In the genomic region with DNA sequence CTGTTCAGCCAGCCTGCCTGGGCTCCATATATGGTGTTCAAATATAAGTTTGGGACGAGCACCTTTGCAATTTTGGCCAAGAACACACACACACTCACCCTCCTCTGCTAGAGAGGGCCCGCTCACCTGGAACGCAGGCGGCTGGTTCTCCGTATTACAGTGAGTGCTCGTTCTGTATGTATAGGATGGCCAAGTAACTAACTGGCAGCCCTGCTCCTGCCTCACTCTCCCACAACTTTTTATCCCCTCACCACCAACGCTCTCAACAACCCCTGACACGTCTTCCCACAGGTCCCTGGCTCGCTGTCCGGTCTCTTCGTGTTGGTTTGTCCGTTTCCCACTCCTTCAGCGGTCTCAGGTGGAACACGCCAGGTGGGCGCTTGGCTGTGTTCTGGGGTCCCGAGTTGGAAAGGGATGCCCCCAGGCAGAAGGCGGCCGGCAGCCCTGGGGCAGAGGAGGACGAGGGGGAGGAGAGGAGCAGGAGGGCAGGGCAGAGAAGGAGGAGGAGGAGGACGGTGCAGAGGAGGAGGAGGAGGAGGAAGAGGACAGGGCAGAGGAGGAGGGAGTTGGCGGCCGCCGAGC, we compare ENCODE assay signal across 9 cellular contexts. TPM values are rescaled to one million over a fixed set of nuclear protein-coding genes. Genes with fewer than 3 reads are reported as not detected.
A peak's percentile ranks its signal among the peaks of the same experiment; 100 is the strongest.
DNase-seq lines count a peak whose midpoint lies in the region; ATAC-seq, FAIRE-seq and TF ChIP-seq lines count a peak whose summit lies in the region.
"Had no signal": no experiment of that assay in that cellular context is flagged by ENCODE, and none has a peak within 500 bp of the region (broad histone marks: within the 10 kb centered on the region; RNA-seq: fewer than 3 reads in every experiment).

No MANE protein-coding gene starts in this region.

- H3K27ac Mint-ChIP-seq in activated CD4-positive, alpha-beta T cell treated with anti-CD3 and anti-CD28 coated beads for 36 hours = no peak overlapping the region

- H2AFZ ChIP-seq in K562 (ENCODE audit: low read depth, low read length) = no peak overlapping the region

- intact Hi-C loops in activated CD4-positive, alpha-beta T cell treated with anti-CD3 and anti-CD28 coated beads for 36 hours (cut with DNase I, micrococcal nuclease) = no loop called here
- intact Hi-C loops in K562 (cut with micrococcal nuclease) (no loop called here), tibial artery (cut with DNase I; ENCODE audit: low total_unique reads) (loop anchor here (10.0 kb wide), 1 partner anchor 113 kb away; a partner anchor contains a TSS)

- H3K27ac ChIP-seq in K562 (ENCODE audit: extremely low read depth, low read depth, low read length) (no peak overlapping the region), liver (ENCODE audit: low read depth in 1 of 2, low read length in 2 of 2) (no peak overlapping the region), tibial artery (peak overlapping the region; percentile 97 to 100)

- TF ChIP-seq POLR2A in K562 (conservative IDR thresholded peaks at IDR 0.05) = no peak

- H4K20me1 ChIP-seq in K562 (replicated peaks; ENCODE audit: control insufficient read depth, insufficient read depth, low read length) = 0 out of 2 replicates have a peak, but pooled peaks cover 2% of the 10 kb centered on the region

- CTCF ChIA-PET in activated CD4-positive, alpha-beta T cell treated with anti-CD3 and anti-CD28 coated beads for 36 hours (lab: Charles Lee) = no interaction called here
- CTCF ChIA-PET in K562 (lab: Yijun Ruan, JAX; ENCODE audit: low intra/inter-chr PET ratio) = interaction anchor here (0.6 kb wide), 1 partner anchor 476 kb away, joined by 4 read pairs; no protein-coding TSS in a partner anchor

- WGBS in K562 (ENCODE audit: insufficient coverage, low coverage, missing lambda C conversion rate) = 20% methylated on average over 15 of the region's 23 CpGs
- 34% methylated on average over 23 of the region's 23 CpGs for WGBS in liver

- FAIRE-seq in K562 (lab: Jason Lieb, UNC) (no peak), urothelium cell line (lab: Jason Lieb, UNC) (no peak)

- no peak for TF ChIP-seq EP300 in K562 (IDR thresholded peaks at IDR 0.05; ENCODE audit: low read length)

- H3K4me1 ChIP-seq in K562 (replicated peaks in 1 of 2; ENCODE audit: control insufficient read depth in 2 of 2, insufficient read depth in 2 of 2, low read length in 2 of 2) (peaks cover 0 to 14% of the 10 kb centered on the region in 2 experiments; a peak in 2 of 5 replicates), liver (ENCODE audit: control insufficient read depth in 4 of 4, insufficient read depth in 4 of 4, low read length in 3 of 4) (peaks cover 0 to 14% (median 7%) of the 10 kb centered on the region in 4 donors), tibial artery (peaks cover 0 to 48% (median 20%) of the 10 kb centered on the region in 4 donors)

- H3K4me3 ChIP-seq in K562 (no peak overlapping the region), liver (ENCODE audit: low read depth in 1 of 3, low read length in 3 of 3) (peak overlapping the region in 2 of 3 donors; percentile 72 to 88), tibial artery (peak overlapping the region; percentile 86 to 98)

- H3K4me2 ChIP-seq in K562 (ENCODE audit: insufficient read depth, low read length) = no peak overlapping the region

- no peaks in the 10 kb centered on the region for H3K9me1 ChIP-seq in K562 (ENCODE audit: control insufficient read depth, insufficient read depth, low read length)

- peak overlapping the region; percentile 27 for H3K4me3 Mint-ChIP-seq in activated CD4-positive, alpha-beta T cell treated with anti-CD3 and anti-CD28 coated beads for 36 hours

- no TSS peak for BruUV-seq in K562 (replicated peaks; lab: Mats Ljungman, UMichigan)

- H3K27me3 Mint-ChIP-seq in activated CD4-positive, alpha-beta T cell treated with anti-CD3 and anti-CD28 coated beads for 36 hours = peaks cover 46% of the 10 kb centered on the region

- no peak overlapping the region for H3K9ac ChIP-seq in K562 (ENCODE audit: insufficient read depth in 1 of 2, low read depth in 2 of 2, low read length in 2 of 2)
- peak overlapping the region in 1 of 2 donors; percentile 31 for H3K9ac ChIP-seq in liver (ENCODE audit: low read depth in 1 of 2, low read length in 2 of 2)

- H3K27me3 ChIP-seq in K562 (ENCODE audit: control insufficient read depth in 2 of 2, insufficient read depth in 2 of 2, low read length in 2 of 2) (peaks cover 20 to 25% of the 10 kb centered on the region in 2 experiments), liver (ENCODE audit: control insufficient read depth in 4 of 4, insufficient read depth in 4 of 4, low read length in 3 of 4) (peaks cover 0 to 4% (median 0%) of the 10 kb centered on the region in 4 donors), tibial artery (no peaks in the 10 kb centered on the region)

- ATAC-seq in activated CD4-positive, alpha-beta T cell treated with anti-CD3 and anti-CD28 coated beads for 36 hours = no peak
- ATAC-seq in K562 (no peak; the same call in 2 of the 3 replicates), HG03175 (IDR thresholded peaks at IDR 0.05; ENCODE audit: unreplicated experiment) (no peak)

- TF ChIP-seq RAD21 in K562 (CRISPR knock-in tag; conservative IDR thresholded peaks at IDR 0.05 in 1 of 2, IDR thresholded peaks at IDR 0.05 in 1 of 2) (no peak), liver (IDR thresholded peaks at IDR 0.05) (no peak)

- peaks cover 2% of the 10 kb centered on the region for H3K4me1 Mint-ChIP-seq in activated CD4-positive, alpha-beta T cell treated with anti-CD3 and anti-CD28 coated beads for 36 hours

- in situ Hi-C loops in K562 (cut with MboI) = no loop called here

- POLR2A ChIA-PET in activated CD4-positive, alpha-beta T cell treated with anti-CD3 and anti-CD28 coated beads for 36 hours (lab: Charles Lee) = no interaction called here
- POLR2A ChIA-PET in K562 (lab: Yijun Ruan, JAX) = no interaction called here

- TF ChIP-seq CTCF in K562 (IDR thresholded peaks at IDR 0.05 in 2 of 3, conservative IDR thresholded peaks at IDR 0.05 in 1 of 3; ENCODE audit: insufficient read depth in 2 of 3, low read depth in 1 of 3, low read length in 3 of 3) (no peak), liver (IDR thresholded peaks at IDR 0.05; ENCODE audit: low read depth, low read length, missing input control) (no peak), tibial artery (IDR thresholded peaks at IDR 0.05) (no peak)

- H3K36me3 Mint-ChIP-seq in activated CD4-positive, alpha-beta T cell treated with anti-CD3 and anti-CD28 coated beads for 36 hours (ENCODE audit: low read depth) = no peaks in the 10 kb centered on the region

- H3K36me3 ChIP-seq in K562 (ENCODE audit: control insufficient read depth, insufficient read depth, low read length) (no peaks in the 10 kb centered on the region), liver (ENCODE audit: control insufficient read depth in 4 of 4, insufficient read depth in 3 of 4, low read depth in 1 of 4, low read length in 3 of 4) (no peaks in the 10 kb centered on the region), tibial artery (no peaks in the 10 kb centered on the region)

- H3K79me2 ChIP-seq in K562 (ENCODE audit: control insufficient read depth, insufficient read depth, low read length) = no peaks in the 10 kb centered on the region

- H3K9me3 Mint-ChIP-seq in activated CD4-positive, alpha-beta T cell treated with anti-CD3 and anti-CD28 coated beads for 36 hours (ENCODE audit: low read depth) = no peaks in the 10 kb centered on the region

- H3K9me3 ChIP-seq in K562 (replicated peaks; ENCODE audit: control insufficient read depth, insufficient read depth, low read depth, low read length) (no peaks in the 10 kb centered on the region), liver (ENCODE audit: control insufficient read depth in 4 of 4, low read length in 3 of 4) (no peaks in the 10 kb centered on the region), tibial artery (no peaks in the 10 kb centered on the region)

- no peak for DNase-seq in activated CD4-positive, alpha-beta T cell treated with anti-CD3 and anti-CD28 coated beads for 36 hours
- no peak for DNase-seq in activated CD4-positive, alpha-beta T cell treated with anti-CD3 and anti-CD28 coated beads for 1 hour
- DNase-seq in K562 (ENCODE audit: extremely low read depth in 1 of 4, low spot score in 3 of 4) (no peak), tibial artery (no peak), urothelium cell line (ENCODE audit: low spot score) (no peak)
- no peak for DNase-seq in activated CD4-positive, CD25-positive, alpha-beta regulatory T cell treated with anti-CD3 and anti-CD28 coated beads, Interleukin-2, amount 50 U/mL, for 72 hours
- DNase-seq: NCI-H1436 treated with DMSO at 0.1 percent for 48 hours had no signal

TF ChIP-seq in K562, 482 proteins besides CTCF, POLR2A, EP300 and RAD21 (continues in another document):
- TF ChIP-seq ERF (CRISPR knock-in tag; IDR thresholded peaks at IDR 0.05) (no peak), ZNF583 (CRISPR knock-in tag; IDR thresholded peaks at IDR 0.05) (no peak), DDX20 (tag; IDR thresholded peaks at IDR 0.05; ENCODE audit: low read depth) (no peak), ZNF263 (CRISPR knock-in tag; IDR thresholded peaks at IDR 0.05; ENCODE audit: borderline replicate concordance) (peak; percentile 76)

TF ChIP-seq in liver, 16 proteins besides CTCF, POLR2A, EP300 and RAD21 (continues in another document):
- TF ChIP-seq HNF4A (conservative IDR thresholded peaks at IDR 0.05) (no peak), NR2F2 (IDR thresholded peaks at IDR 0.05) (no peak)

RNA-seq across cellular contexts. Expression of a gene that starts 0.4 kb away (rescaled TPM):
- total RNA-seq in activated CD4-positive, alpha-beta T cell treated with anti-CD3 and anti-CD28 coated beads for 36 hours = under 1 TPM in 1 of 2 experiments, not detected in 1; 0.12 TPM
- not detected in 2 replicates for total RNA-seq in K562 (2011; cell fraction: chromatin; rRNA removed; ENCODE audit: low replicate concordance)
- not detected in 2 replicates for total RNA-seq in K562 (2011; cell fraction: nucleolus; rRNA removed)
- not detected in 2 replicates for total RNA-seq in K562 (2011; cell fraction: nucleoplasm; rRNA removed)
- not detected in 2 replicates for total RNA-seq in K562 (2014; rRNA removed)
- not detected in 2 replicates for total RNA-seq in K562 (2014; rRNA removed; fragmentation: Illumina TruSeq; extraction: Trizol)
- total RNA-seq in K562 (2015; rRNA removed; fragmentation: Illumina TruSeq; extraction: Trizol) = not detected in 2 replicates
- total RNA-seq in K562 (2021) = 0.04 and 0.38 TPM in 2 replicates
- polyA plus RNA-seq in K562 (2011; rRNA removed) = not detected in 2 replicates
- polyA plus RNA-seq in K562 (2011; cell fraction: cytosol; rRNA removed) = 0.06 TPM in 1 of 2 replicates, not detected in the other
- not detected in 2 replicates for polyA plus RNA-seq in K562 (2011; cell fraction: nucleus; rRNA removed)
- polyA plus RNA-seq in K562 (2012) = not detected in 2 replicates
- not detected in 2 replicates for polyA plus RNA-seq in K562 (2014; fragmentation: Illumina TruSeq; extraction: Trizol)
- polyA plus RNA-seq in K562 (2014; fragmentation: Nextera tagmentation; extraction: Ambion mirVana) = not detected
- not detected in 2 replicates for polyA plus RNA-seq in K562 (2014; rRNA removed)
- polyA minus RNA-seq in K562 (2011; rRNA and poly(A)+ RNA removed) = not detected in 2 replicates
- polyA minus RNA-seq in K562 (2011; cell fraction: cytosol; rRNA and poly(A)+ RNA removed) = not detected in 2 replicates
- not detected in 2 replicates for polyA minus RNA-seq in K562 (2011; cell fraction: nucleus; rRNA and poly(A)+ RNA removed)
- total RNA-seq in liver = 1 to 10 TPM; 3.5 to 5.2 TPM
- polyA plus RNA-seq in liver = 1 to 10 TPM; 1.0 to 2.7 TPM

Comparison
In these comparisons a context has a peak if more than half of its experiments do, and no peak if none do; other contexts are left out.
1. H3K27ac ChIP-seq: peak in tibial artery (2 of 2); none in K562 (single experiment) and liver (0 of 2).